8 cellular contexts compared by ENCODE assay signal in the genomic region with DNA sequence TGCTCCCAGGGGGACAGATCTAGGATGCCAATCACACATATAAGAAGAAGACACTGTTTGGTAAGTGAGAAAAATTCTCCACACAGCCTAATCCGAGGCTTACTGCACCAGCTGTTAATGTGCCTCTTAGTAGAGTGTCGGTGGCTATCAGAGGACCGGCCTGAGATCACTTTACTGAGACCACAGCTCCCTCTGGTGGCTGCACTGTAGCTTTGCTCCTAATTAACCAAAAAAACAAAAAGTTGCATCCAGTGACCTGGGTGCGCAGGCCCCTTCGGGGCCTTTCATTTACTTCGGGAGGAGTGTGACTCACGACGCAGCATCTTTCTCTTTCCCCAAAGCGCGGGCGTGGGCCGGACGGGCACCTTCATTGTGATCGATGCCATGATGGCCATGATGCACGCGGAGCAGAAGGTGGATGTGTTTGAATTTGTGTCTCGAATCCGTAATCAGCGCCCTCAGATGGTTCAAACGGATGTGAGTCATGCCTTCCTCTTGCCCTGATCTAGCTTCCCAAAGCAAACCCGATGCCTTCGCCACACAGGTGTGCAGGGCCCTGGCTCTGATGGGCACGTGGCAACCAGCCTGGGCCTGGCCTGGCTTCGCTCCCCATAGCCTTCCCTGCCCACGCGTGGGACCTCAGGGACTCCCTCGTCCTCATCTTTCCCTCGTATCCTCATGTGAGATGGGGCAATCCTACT. TPM values are rescaled to one million over a fixed set of nuclear protein-coding genes. Genes with fewer than 3 reads are reported as not detected.
DNase-seq lines count a peak whose midpoint lies in the region; ATAC-seq, FAIRE-seq and TF ChIP-seq lines count a peak whose summit lies in the region.

No MANE protein-coding gene starts in this region.

- H3K9ac ChIP-seq in Karpas-422 (ENCODE audit: low read length), result no peak overlapping the region

- H4K20me1 ChIP-seq in Karpas-422 (ENCODE audit: insufficient read depth, low read depth, low read length), result no peaks in the 10 kb centered on the region

- H3K9me2 ChIP-seq in Karpas-422 (replicated peaks; ENCODE audit: insufficient read depth, low read length), result no peaks in the 10 kb centered on the region

- intact Hi-C loops in Calu3 (cut with micrococcal nuclease; ENCODE audit: unreplicated experiment), result loop anchor here (1.0 to 10.0 kb wide), 5 partner anchors 55 to 353 kb away; a partner anchor contains a TSS
- intact Hi-C loops in pancreas (cut with DNase I), result loop anchor here in 2 of 3 donors (5.0 to 10.0 kb wide), 2 partner anchors 85 to 347 kb away; no protein-coding TSS in a partner anchor

- DNase-seq in Calu3, result peak; percentile 73
- peak; percentile 89 for DNase-seq in Karpas-422
- DNase-seq in SHP77 (lab: John Stamatoyannopoulos, UW), result peak; percentile 53 to 60
- peak; percentile 63 for DNase-seq in activated effector memory CD4-positive, alpha-beta T cell treated with Interleukin-2 at 50 U/mL for 16 hours
- peak; percentile 52 for DNase-seq in foreskin melanocyte
- DNase-seq in pancreas, result peak in 5 of 6 donors; percentile 52 to 88 (median 74)
- DNase-seq in ureter (ENCODE audit: low spot score), result peak; percentile 69

- peaks cover 7% of the 10 kb centered on the region for H3K36me3 Mint-ChIP-seq in Calu3 (ENCODE audit: insufficient read depth, unreplicated experiment)

- H3K9me3 ChIP-seq in Karpas-422 (ENCODE audit: low read length) (no peaks in the 10 kb centered on the region), pancreas (no peaks in the 10 kb centered on the region)

- BruUV-seq in Calu3 (replicated peaks; lab: Mats Ljungman, UMichigan), result no TSS peak

- H3K79me2 ChIP-seq in Karpas-422 (ENCODE audit: low read length), result no peaks in the 10 kb centered on the region

- H3K36me3 ChIP-seq in Karpas-422 (ENCODE audit: insufficient read depth, low read length) (peaks cover 18% of the 10 kb centered on the region), pancreas (no peaks in the 10 kb centered on the region)

- TF ChIP-seq CTCF in Calu3 (IDR thresholded peaks at IDR 0.05; ENCODE audit: unreplicated experiment), result peak; percentile 47
- peak; percentile 76 to 81 (median 80) for TF ChIP-seq CTCF in pancreas (IDR thresholded peaks at IDR 0.05)

- H3K4me1 Mint-ChIP-seq in Calu3 (ENCODE audit: low read depth, unreplicated experiment), result no peaks in the 10 kb centered on the region

- H2AFZ ChIP-seq in Karpas-422 (ENCODE audit: low read length), result no peak overlapping the region

- 27 to 30% methylated on average over 28 of the region's 28 CpGs for WGBS in pancreas, 2 donors

- H3K4me1 ChIP-seq in Karpas-422 (ENCODE audit: low read length) (peaks cover 32% of the 10 kb centered on the region), pancreas (no peaks in the 10 kb centered on the region)

- FAIRE-seq in pancreas (lab: Jason Lieb, UNC), result no peak

- H3K9me3 Mint-ChIP-seq in Calu3 (ENCODE audit: low read depth, unreplicated experiment), result no peaks in the 10 kb centered on the region

- ATAC-seq in GM21423 (IDR thresholded peaks at IDR 0.05; ENCODE audit: unreplicated experiment) (peak; percentile 40), pancreas (peak; percentile 70 to 88 (median 78))

- H3K27me3 Mint-ChIP-seq in Calu3 (ENCODE audit: unreplicated experiment), result no peaks in the 10 kb centered on the region

- no peaks in the 10 kb centered on the region for H3K27me3 ChIP-seq in Karpas-422 (ENCODE audit: low read length)
- no peaks in the 10 kb centered on the region for H3K27me3 ChIP-seq in pancreas

- no peak overlapping the region for H3K4me3 Mint-ChIP-seq in Calu3 (ENCODE audit: low read depth, unreplicated experiment)

- H3K4me2 ChIP-seq in Karpas-422 (ENCODE audit: low read depth, low read length, poor library complexity, severe bottlenecking), result no peak overlapping the region

- H3K27ac Mint-ChIP-seq in Calu3 (ENCODE audit: unreplicated experiment), result no peak overlapping the region

- H3K27ac ChIP-seq in Karpas-422 (ENCODE audit: low read length) (no peak overlapping the region), pancreas (no peak overlapping the region)

- H3K4me3 ChIP-seq in Karpas-422 (ENCODE audit: low read length), result no peak overlapping the region
- H3K4me3 ChIP-seq in pancreas, result no peak overlapping the region

- CTCF ChIA-PET in Calu3 (lab: Charles Lee), result interaction anchor here (0.5 to 1.1 kb wide), 8 partner anchors 21 to 354 kb away, joined by 3 to 8 read pairs (median 4); a partner anchor contains a TSS

RNA-seq across cellular contexts. Expression of a gene that starts 56.7 kb away (rescaled TPM):
- total RNA-seq in Calu3 (2022) (72.8 and 87.8 TPM in 2 replicates), pancreas (1 to 10 TPM in 2 of 6 donors, under 1 TPM in 4; under 0.01 to 3.1 (median 0.60) TPM), ureter (2.6 TPM)
- total RNA-seq in Karpas-422 (2014; rRNA removed; shearing (Covaris generic); ENCODE audit: low replicate concordance), result 23.7 and 33.1 TPM in 2 replicates
- under 1 TPM; 0.02 to 0.11 TPM for polyA plus RNA-seq in pancreas
